In genomic region chr6:108564178-108564577, GRCh38 we compare ENCODE assay signal across 1 cellular context.
TF ChIP-seq lines count a peak whose summit lies in the region.

No MANE protein-coding gene starts in this region.

TF ChIP-seq in HEK293, 187 proteins besides CTCF, POLR2A, EP300 and RAD21 (continued from another document):
- TF ChIP-seq INSM2 (tag by site-specific recombination; IDR thresholded peaks at IDR 0.05) (peak; percentile 54; the same call in 1 of the 2 replicates), ZBTB21 (tag by site-specific recombination; IDR thresholded peaks at IDR 0.05) (no peak), ZNF560 (tag by site-specific recombination; IDR thresholded peaks at IDR 0.05; ENCODE audit: borderline replicate concordance) (no peak), ZNF37A (tag by site-specific recombination; IDR thresholded peaks at IDR 0.05) (no peak), ZNF292 (tag by site-specific recombination; IDR thresholded peaks at IDR 0.05; ENCODE audit: borderline replicate concordance, low read depth) (no peak), ZNF626 (tag by site-specific recombination; IDR thresholded peaks at IDR 0.05) (no peak), ZNF112 (tag by site-specific recombination; IDR thresholded peaks at IDR 0.05) (no peak), ZNF335 (tag by site-specific recombination; conservative IDR thresholded peaks at IDR 0.05) (no peak), ZNF624 (tag by site-specific recombination; IDR thresholded peaks at IDR 0.05) (no peak), ZNF433 (tag by site-specific recombination; IDR thresholded peaks at IDR 0.05; ENCODE audit: low read depth) (no peak), ZNF146 (tag by site-specific recombination; IDR thresholded peaks at IDR 0.05) (no peak), REPIN1 (tag by site-specific recombination; IDR thresholded peaks at IDR 0.05; ENCODE audit: low read depth) (no peak), ZNF202 (tag by site-specific recombination; IDR thresholded peaks at IDR 0.05; ENCODE audit: borderline replicate concordance) (no peak), ZNF140 (tag by site-specific recombination; IDR thresholded peaks at IDR 0.05) (no peak), ZNF843 (tag by site-specific recombination; IDR thresholded peaks at IDR 0.05) (no peak), ZFP3 (tag by site-specific recombination; IDR thresholded peaks at IDR 0.05; ENCODE audit: low read depth) (no peak), SALL2 (tag by site-specific recombination; IDR thresholded peaks at IDR 0.05; ENCODE audit: borderline replicate concordance) (no peak), KLF7 (tag by site-specific recombination; IDR thresholded peaks at IDR 0.05; ENCODE audit: borderline replicate concordance) (no peak), ZBTB26 (tag by site-specific recombination; optimal IDR thresholded peaks at IDR 0.05) (no peak), ZNF501 (tag by site-specific recombination; IDR thresholded peaks at IDR 0.05) (no peak), ZNF747 (tag by site-specific recombination; IDR thresholded peaks at IDR 0.05) (no peak), SP2 (tag by site-specific recombination; IDR thresholded peaks at IDR 0.05) (no peak), ZNF398 (tag by site-specific recombination; IDR thresholded peaks at IDR 0.05) (0 out of 2 replicates have a peak, but pooled peaks have one; percentile 15), ZNF394 (tag by site-specific recombination; IDR thresholded peaks at IDR 0.05; ENCODE audit: borderline replicate concordance) (no peak), ZNF521 (tag by site-specific recombination; IDR thresholded peaks at IDR 0.05) (no peak), ZNF10 (tag by site-specific recombination; IDR thresholded peaks at IDR 0.05) (no peak), ZNF510 (tag by site-specific recombination; IDR thresholded peaks at IDR 0.05; ENCODE audit: insufficient replicate concordance) (no peak)
- TF ChIP-seq, protein P1, sequence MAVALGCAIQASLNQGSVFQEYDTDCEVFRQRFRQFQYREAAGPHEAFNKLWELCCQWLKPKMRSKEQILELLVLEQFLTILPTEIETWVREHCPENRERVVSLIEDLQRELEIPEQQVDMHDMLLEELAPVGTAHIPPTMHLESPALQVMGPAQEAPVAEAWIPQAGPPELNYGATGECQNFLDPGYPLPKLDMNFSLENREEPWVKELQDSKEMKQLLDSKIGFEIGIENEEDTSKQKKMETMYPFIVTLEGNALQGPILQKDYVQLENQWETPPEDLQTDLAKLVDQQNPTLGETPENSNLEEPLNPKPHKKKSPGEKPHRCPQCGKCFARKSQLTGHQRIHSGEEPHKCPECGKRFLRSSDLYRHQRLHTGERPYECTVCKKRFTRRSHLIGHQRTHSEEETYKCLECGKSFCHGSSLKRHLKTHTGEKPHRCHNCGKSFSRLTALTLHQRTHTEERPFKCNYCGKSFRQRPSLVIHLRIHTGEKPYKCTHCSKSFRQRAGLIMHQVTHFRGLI (tag by site-specific recombination; IDR thresholded peaks at IDR 0.05): no peak
- TF ChIP-seq, protein P2, sequence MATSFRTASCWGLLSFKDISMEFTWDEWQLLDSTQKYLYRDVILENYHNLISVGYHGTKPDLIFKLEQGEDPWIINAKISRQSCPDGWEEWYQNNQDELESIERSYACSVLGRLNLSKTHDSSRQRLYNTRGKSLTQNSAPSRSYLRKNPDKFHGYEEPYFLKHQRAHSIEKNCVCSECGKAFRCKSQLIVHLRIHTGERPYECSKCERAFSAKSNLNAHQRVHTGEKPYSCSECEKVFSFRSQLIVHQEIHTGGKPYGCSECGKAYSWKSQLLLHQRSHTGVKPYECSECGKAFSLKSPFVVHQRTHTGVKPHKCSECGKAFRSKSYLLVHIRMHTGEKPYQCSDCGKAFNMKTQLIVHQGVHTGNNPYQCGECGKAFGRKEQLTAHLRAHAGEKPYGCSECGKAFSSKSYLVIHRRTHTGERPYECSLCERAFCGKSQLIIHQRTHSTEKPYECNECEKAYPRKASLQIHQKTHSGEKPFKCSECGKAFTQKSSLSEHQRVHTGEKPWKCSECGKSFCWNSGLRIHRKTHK (tag by site-specific recombination; IDR thresholded peaks at IDR 0.05): no peak
- TF ChIP-seq, protein P3, sequence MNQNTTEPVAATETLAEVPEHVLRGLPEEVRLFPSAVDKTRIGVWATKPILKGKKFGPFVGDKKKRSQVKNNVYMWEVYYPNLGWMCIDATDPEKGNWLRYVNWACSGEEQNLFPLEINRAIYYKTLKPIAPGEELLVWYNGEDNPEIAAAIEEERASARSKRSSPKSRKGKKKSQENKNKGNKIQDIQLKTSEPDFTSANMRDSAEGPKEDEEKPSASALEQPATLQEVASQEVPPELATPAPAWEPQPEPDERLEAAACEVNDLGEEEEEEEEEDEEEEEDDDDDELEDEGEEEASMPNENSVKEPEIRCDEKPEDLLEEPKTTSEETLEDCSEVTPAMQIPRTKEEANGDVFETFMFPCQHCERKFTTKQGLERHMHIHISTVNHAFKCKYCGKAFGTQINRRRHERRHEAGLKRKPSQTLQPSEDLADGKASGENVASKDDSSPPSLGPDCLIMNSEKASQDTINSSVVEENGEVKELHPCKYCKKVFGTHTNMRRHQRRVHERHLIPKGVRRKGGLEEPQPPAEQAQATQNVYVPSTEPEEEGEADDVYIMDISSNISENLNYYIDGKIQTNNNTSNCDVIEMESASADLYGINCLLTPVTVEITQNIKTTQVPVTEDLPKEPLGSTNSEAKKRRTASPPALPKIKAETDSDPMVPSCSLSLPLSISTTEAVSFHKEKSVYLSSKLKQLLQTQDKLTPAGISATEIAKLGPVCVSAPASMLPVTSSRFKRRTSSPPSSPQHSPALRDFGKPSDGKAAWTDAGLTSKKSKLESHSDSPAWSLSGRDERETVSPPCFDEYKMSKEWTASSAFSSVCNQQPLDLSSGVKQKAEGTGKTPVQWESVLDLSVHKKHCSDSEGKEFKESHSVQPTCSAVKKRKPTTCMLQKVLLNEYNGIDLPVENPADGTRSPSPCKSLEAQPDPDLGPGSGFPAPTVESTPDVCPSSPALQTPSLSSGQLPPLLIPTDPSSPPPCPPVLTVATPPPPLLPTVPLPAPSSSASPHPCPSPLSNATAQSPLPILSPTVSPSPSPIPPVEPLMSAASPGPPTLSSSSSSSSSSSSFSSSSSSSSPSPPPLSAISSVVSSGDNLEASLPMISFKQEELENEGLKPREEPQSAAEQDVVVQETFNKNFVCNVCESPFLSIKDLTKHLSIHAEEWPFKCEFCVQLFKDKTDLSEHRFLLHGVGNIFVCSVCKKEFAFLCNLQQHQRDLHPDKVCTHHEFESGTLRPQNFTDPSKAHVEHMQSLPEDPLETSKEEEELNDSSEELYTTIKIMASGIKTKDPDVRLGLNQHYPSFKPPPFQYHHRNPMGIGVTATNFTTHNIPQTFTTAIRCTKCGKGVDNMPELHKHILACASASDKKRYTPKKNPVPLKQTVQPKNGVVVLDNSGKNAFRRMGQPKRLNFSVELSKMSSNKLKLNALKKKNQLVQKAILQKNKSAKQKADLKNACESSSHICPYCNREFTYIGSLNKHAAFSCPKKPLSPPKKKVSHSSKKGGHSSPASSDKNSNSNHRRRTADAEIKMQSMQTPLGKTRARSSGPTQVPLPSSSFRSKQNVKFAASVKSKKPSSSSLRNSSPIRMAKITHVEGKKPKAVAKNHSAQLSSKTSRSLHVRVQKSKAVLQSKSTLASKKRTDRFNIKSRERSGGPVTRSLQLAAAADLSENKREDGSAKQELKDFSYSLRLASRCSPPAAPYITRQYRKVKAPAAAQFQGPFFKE (tag by site-specific recombination; IDR thresholded peaks at IDR 0.05; ENCODE audit: borderline replicate concordance): no peak
